10 cellular contexts compared by ENCODE assay signal in genomic region chr7:2800923-2801682, GRCh38. TPM values are rescaled to one million over a fixed set of nuclear protein-coding genes. Genes with fewer than 3 reads are reported as not detected.
DNase-seq lines count a peak whose midpoint lies in the region; ATAC-seq and TF ChIP-seq lines count a peak whose summit lies in the region.
"Had no signal": no experiment of that assay in that cellular context is flagged by ENCODE, and none has a peak within 500 bp of the region (broad histone marks: within the 10 kb centered on the region; RNA-seq: fewer than 3 reads in every experiment).

No MANE protein-coding gene starts in this region.

- H3K4me2 ChIP-seq in osteoblast (ENCODE audit: insufficient read depth, low read length) = peak overlapping the region; percentile 65

- H3K4me3 Mint-ChIP-seq in endothelial cell (ENCODE audit: unreplicated experiment) = peak overlapping the region; percentile 54
- no peak overlapping the region for H3K4me3 Mint-ChIP-seq in activated naive CD8-positive, alpha-beta T cell treated with anti-CD3 and anti-CD28 coated beads for 36 hours
- H3K4me3 Mint-ChIP-seq: activated naive CD8-positive, alpha-beta T cell had no signal

- H3K27me3 Mint-ChIP-seq in endothelial cell (ENCODE audit: unreplicated experiment) = peaks cover 5% of the 10 kb centered on the region
- H3K27me3 Mint-ChIP-seq in activated naive CD8-positive, alpha-beta T cell treated with anti-CD3 and anti-CD28 coated beads for 36 hours = no peaks in the 10 kb centered on the region
- H3K27me3 Mint-ChIP-seq: activated naive CD8-positive, alpha-beta T cell had no signal

- TF ChIP-seq CTCF in endothelial cell (IDR thresholded peaks at IDR 0.05; ENCODE audit: unreplicated experiment) (no peak), osteoblast (IDR thresholded peaks at IDR 0.05; ENCODE audit: extremely low read depth, low read depth, low read length) (no peak), omental fat pad (IDR thresholded peaks at IDR 0.05) (no peak)

- peak overlapping the region; percentile 58 for H3K27ac ChIP-seq in osteoblast (ENCODE audit: low read depth, low read length)

- H3K36me3 ChIP-seq in osteoblast (ENCODE audit: insufficient read depth, low read length) = no peaks in the 10 kb centered on the region

- DNase-seq in Ammon's horn (ENCODE audit: low spot score) (peak; percentile 55), MV-4-11 (lab: John Stamatoyannopoulos, UW) (peak; percentile 39), endothelial cell (ENCODE audit: low spot score) (no peak), osteoblast (ENCODE audit: insufficient read length, low spot score, missing footprints) (peak; percentile 77), cerebellar cortex (ENCODE audit: low spot score) (no peak), SIG-M5 (lab: John Stamatoyannopoulos, UW) (no peak), omental fat pad (ENCODE audit: low spot score) (no peak)
- DNase-seq in activated naive CD8-positive, alpha-beta T cell treated with anti-CD3 and anti-CD28 coated beads for 36 hours = no peak
- DNase-seq: EL had no signal

- no peaks in the 10 kb centered on the region for H3K9me3 ChIP-seq in osteoblast (ENCODE audit: low read depth, low read length)

- H3K79me2 ChIP-seq in osteoblast (ENCODE audit: insufficient read depth, low read length) = peaks cover 93% of the 10 kb centered on the region

- peaks cover 4% of the 10 kb centered on the region for H3K36me3 Mint-ChIP-seq in endothelial cell (ENCODE audit: low read depth, unreplicated experiment)
- H3K36me3 Mint-ChIP-seq in activated naive CD8-positive, alpha-beta T cell treated with anti-CD3 and anti-CD28 coated beads for 36 hours = no peaks in the 10 kb centered on the region

- ATAC-seq in omental fat pad (ENCODE audit: low FRiP score) = no peak

- H2AFZ ChIP-seq in osteoblast (ENCODE audit: low read length) = no peak overlapping the region

- H4K20me1 ChIP-seq in osteoblast (ENCODE audit: insufficient read depth, low read length) = peaks cover 26% of the 10 kb centered on the region

- H3K4me1 Mint-ChIP-seq in endothelial cell (ENCODE audit: unreplicated experiment) = peaks cover 69% of the 10 kb centered on the region
- peaks cover 38% of the 10 kb centered on the region for H3K4me1 Mint-ChIP-seq in activated naive CD8-positive, alpha-beta T cell treated with anti-CD3 and anti-CD28 coated beads for 36 hours

- no peaks in the 10 kb centered on the region for H3K27me3 ChIP-seq in osteoblast (ENCODE audit: insufficient read depth, low read length)

- no peaks in the 10 kb centered on the region for H3K9me3 Mint-ChIP-seq in endothelial cell (ENCODE audit: unreplicated experiment)
- H3K9me3 Mint-ChIP-seq in activated naive CD8-positive, alpha-beta T cell treated with anti-CD3 and anti-CD28 coated beads for 36 hours = no peaks in the 10 kb centered on the region

- H3K27ac Mint-ChIP-seq in endothelial cell (ENCODE audit: unreplicated experiment) = no peak overlapping the region
- H3K27ac Mint-ChIP-seq in activated naive CD8-positive, alpha-beta T cell treated with anti-CD3 and anti-CD28 coated beads for 36 hours = no peak overlapping the region
- H3K27ac Mint-ChIP-seq: activated naive CD8-positive, alpha-beta T cell had no signal

- no peak overlapping the region for H3K4me3 ChIP-seq in osteoblast (ENCODE audit: insufficient read depth, low read length)

- peaks cover 41% of the 10 kb centered on the region for H3K4me1 ChIP-seq in osteoblast (ENCODE audit: insufficient read depth, low read length)

RNA-seq across cellular contexts. Expression of gene GNA12, which starts 43.0 kb away (rescaled TPM):
- total RNA-seq in endothelial cell (ENCODE audit: unreplicated experiment) (105 TPM), osteoblast (27.1 and 32.7 TPM in 2 replicates), omental fat pad (10 to 100 TPM; 26.3 to 54.8 (median 36.9) TPM)
- total RNA-seq in activated naive CD8-positive, alpha-beta T cell treated with anti-CD3 and anti-CD28 coated beads for 36 hours = 10 to 100 TPM; 15.1 to 17.9 TPM

Comparison
In these comparisons a context has a peak if more than half of its experiments do, and no peak if none do; other contexts are left out.
1. DNase-seq: peak in Ammon's horn (single experiment), MV-4-11 (single experiment) and osteoblast (single experiment); none in endothelial cell (single experiment), cerebellar cortex (single experiment), SIG-M5 (single experiment), activated naive CD8-positive, alpha-beta T cell treated with anti-CD3 and anti-CD28 coated beads for 36 hours (single experiment) and omental fat pad (single experiment).